8 cellular contexts compared by ENCODE assay signal in the genomic region with DNA sequence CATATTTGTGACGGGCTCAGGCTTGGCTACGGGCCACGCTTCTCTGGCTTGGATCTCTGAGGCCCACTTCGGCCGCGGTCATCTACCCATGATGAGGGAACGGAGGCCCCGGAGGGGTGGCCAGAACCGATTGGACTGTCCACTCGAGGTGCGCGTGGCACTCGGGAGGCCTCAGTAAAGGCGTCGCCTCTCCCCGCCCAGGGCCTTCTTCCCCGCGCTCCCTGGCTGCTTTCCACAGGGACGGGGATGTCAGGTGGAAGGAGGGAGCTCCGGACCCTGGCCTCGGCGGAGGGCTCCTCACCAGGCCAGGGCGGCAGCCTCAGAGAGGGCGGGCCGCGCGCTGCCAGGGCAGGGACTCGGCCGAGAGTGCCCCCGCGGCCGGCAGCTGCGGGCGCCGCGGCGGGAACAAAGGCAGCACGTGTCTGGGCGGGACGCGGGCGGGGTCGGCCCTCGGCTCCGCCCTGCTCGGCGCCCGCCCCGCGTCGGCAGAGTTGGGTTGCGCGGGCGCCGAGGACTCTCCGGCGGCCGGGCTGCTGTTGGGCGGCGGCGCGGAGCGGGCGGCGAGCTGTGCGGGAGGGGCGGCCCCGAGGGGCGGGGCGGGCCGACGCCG. TPM values are rescaled to one million over a fixed set of nuclear protein-coding genes. Genes with fewer than 3 reads are reported as not detected.
DNase-seq lines count a peak whose midpoint lies in the region; ATAC-seq and TF ChIP-seq lines count a peak whose summit lies in the region.

No MANE protein-coding gene starts in this region.

- CTCF ChIA-PET in activated CD8-positive, alpha-beta T cell treated with anti-CD3 and anti-CD28 coated beads, Interleukin-2, amount 10 ng/mL, durations not matched to agents 7 days and 5 days (lab: Charles Lee): interaction anchor here (1.1 to 9.1 kb wide), 10 partner anchors 12 to 173 kb away, joined by 3 to 87 read pairs (median 14); partner anchors contain the start of gene PSMD11

- peaks cover 46% of the 10 kb centered on the region for H3K36me3 ChIP-seq in mesodermal cell (ENCODE audit: control insufficient read depth, insufficient read depth, low read length)

- peak overlapping the region; percentile 62 for H3K4me3 Mint-ChIP-seq in activated CD8-positive, alpha-beta T cell treated with anti-CD3 and anti-CD28 coated beads, Interleukin-2, amount 10 ng/mL, durations not matched to agents 7 days and 5 days
- H3K4me3 Mint-ChIP-seq in endothelial cell (ENCODE audit: unreplicated experiment): peak overlapping the region; percentile 84

- peak overlapping the region; percentile 77 for H3K27ac ChIP-seq in mesodermal cell (ENCODE audit: low read depth, low read length, severe bottlenecking)

- peak; percentile 58 for ATAC-seq in GM19023 (IDR thresholded peaks at IDR 0.05; ENCODE audit: unreplicated experiment)
- peak; percentile 50 for ATAC-seq in HG03342 (IDR thresholded peaks at IDR 0.05; ENCODE audit: unreplicated experiment)
- peak; percentile 80 for ATAC-seq in activated CD8-positive, alpha-beta T cell treated with anti-CD3 and anti-CD28 coated beads, Interleukin-2, amount 10 ng/mL, durations not matched to agents 7 days and 5 days

- H3K27ac Mint-ChIP-seq in activated CD8-positive, alpha-beta T cell treated with anti-CD3 and anti-CD28 coated beads, Interleukin-2, amount 10 ng/mL, durations not matched to agents 7 days and 5 days: peak overlapping the region; percentile 39
- H3K27ac Mint-ChIP-seq in endothelial cell (ENCODE audit: unreplicated experiment): no peak overlapping the region

- POLR2A ChIA-PET in activated CD8-positive, alpha-beta T cell treated with anti-CD3 and anti-CD28 coated beads, Interleukin-2, amount 10 ng/mL, durations not matched to agents 7 days and 5 days (lab: Charles Lee): interaction anchor here (1.2 to 2.2 kb wide), 5 partner anchors 13 to 41 kb away, joined by 3 to 12 read pairs (median 4); partner anchors contain the start of gene PSMD11

- no peak for TF ChIP-seq CTCF in endothelial cell (IDR thresholded peaks at IDR 0.05; ENCODE audit: unreplicated experiment)

- peaks cover 39% of the 10 kb centered on the region for H3K36me3 Mint-ChIP-seq in activated CD8-positive, alpha-beta T cell treated with anti-CD3 and anti-CD28 coated beads, Interleukin-2, amount 10 ng/mL, durations not matched to agents 7 days and 5 days (ENCODE audit: low read depth)
- H3K36me3 Mint-ChIP-seq in endothelial cell (ENCODE audit: low read depth, unreplicated experiment): peaks cover 13% of the 10 kb centered on the region

- 21 to 25% methylated on average over 50 to 57 of the region's 73 CpGs for WGBS in mesodermal cell (ENCODE audit: insufficient coverage in 2 of 2), 2 experiments

- DNase-seq in AG08396 (ENCODE audit: low spot score): peak; percentile 94
- peak; percentile 94 for DNase-seq in NCI-H774 (lab: John Stamatoyannopoulos, UW)
- DNase-seq in activated CD8-positive, alpha-beta T cell treated with anti-CD3 and anti-CD28 coated beads, Interleukin-2, amount 10 ng/mL, durations not matched to agents 7 days and 5 days: peak; percentile 62
- DNase-seq in endothelial cell (ENCODE audit: low spot score): peak; percentile 70
- peak; percentile 33 to 45 for DNase-seq in stimulated activated CD8-positive, alpha-beta memory T cell treated with anti-CD3 and anti-CD28 coated beads, Interleukin-2, amount 100 ng/mL, for 1 hour (ENCODE audit: low read depth in 2 of 2)

- no peaks in the 10 kb centered on the region for H3K9me3 Mint-ChIP-seq in activated CD8-positive, alpha-beta T cell treated with anti-CD3 and anti-CD28 coated beads, Interleukin-2, amount 10 ng/mL, durations not matched to agents 7 days and 5 days (ENCODE audit: insufficient read depth)
- no peaks in the 10 kb centered on the region for H3K9me3 Mint-ChIP-seq in endothelial cell (ENCODE audit: unreplicated experiment)

- H3K9me3 ChIP-seq in mesodermal cell (ENCODE audit: control insufficient read depth, low read length): no peaks in the 10 kb centered on the region

- H3K4me3 ChIP-seq in mesodermal cell (ENCODE audit: extremely low read depth, insufficient read depth, low read length, poor library complexity, severe bottlenecking): peak overlapping the region; percentile 25

- no peaks in the 10 kb centered on the region for H3K27me3 Mint-ChIP-seq in activated CD8-positive, alpha-beta T cell treated with anti-CD3 and anti-CD28 coated beads, Interleukin-2, amount 10 ng/mL, durations not matched to agents 7 days and 5 days (ENCODE audit: low read depth)
- peaks cover 11% of the 10 kb centered on the region for H3K27me3 Mint-ChIP-seq in endothelial cell (ENCODE audit: unreplicated experiment)

- H3K4me1 Mint-ChIP-seq in activated CD8-positive, alpha-beta T cell treated with anti-CD3 and anti-CD28 coated beads, Interleukin-2, amount 10 ng/mL, durations not matched to agents 7 days and 5 days (ENCODE audit: low read depth): peaks cover 42% of the 10 kb centered on the region
- H3K4me1 Mint-ChIP-seq in endothelial cell (ENCODE audit: unreplicated experiment): peaks cover 10% of the 10 kb centered on the region

- peaks cover 18% of the 10 kb centered on the region for H3K4me1 ChIP-seq in mesodermal cell (ENCODE audit: control insufficient read depth, insufficient read depth, low read length, poor library complexity, severe bottlenecking)

RNA-seq across cellular contexts. Expression of gene CDK5R1, which starts 0.6 kb away (rescaled TPM):
- total RNA-seq in activated CD8-positive, alpha-beta T cell treated with anti-CD3 and anti-CD28 coated beads, Interleukin-2, amount 10 ng/mL, durations not matched to agents 7 days and 5 days: 1 to 10 TPM; 5.8 to 6.5 TPM
- total RNA-seq in endothelial cell (ENCODE audit: unreplicated experiment): 2.2 TPM
- 6.6 TPM for polyA plus RNA-seq in mesodermal cell (2013, experiment 1 of 2)
- polyA plus RNA-seq in mesodermal cell (2013, experiment 2 of 2): 4.0 TPM

RNA-seq across cellular contexts. Expression of gene PSMD11, which starts 41.9 kb away (rescaled TPM):
- total RNA-seq in activated CD8-positive, alpha-beta T cell treated with anti-CD3 and anti-CD28 coated beads, Interleukin-2, amount 10 ng/mL, durations not matched to agents 7 days and 5 days: 100 to 1,000 TPM; 100 to 104 TPM
- total RNA-seq in endothelial cell (ENCODE audit: unreplicated experiment): 110 TPM
- polyA plus RNA-seq in mesodermal cell (2013, experiment 1 of 2): 87.2 TPM
- 87.4 TPM for polyA plus RNA-seq in mesodermal cell (2013, experiment 2 of 2)

Comparison
In these comparisons a context has a peak if more than half of its experiments do, and no peak if none do; other contexts are left out.
1. Peak in every context shown above with its lines: DNase-seq, ATAC-seq, H3K4me3 ChIP-seq and H3K27ac ChIP-seq.
2. DNase-seq: peak in every context shown above with its lines; median percentile 94 in AG08396; 94 in NCI-H774; 70 in endothelial cell; 62 in activated CD8-positive, alpha-beta T cell treated with anti-CD3 and anti-CD28 coated beads, Interleukin-2, amount 10 ng/mL, durations not matched to agents 7 days and 5 days; 39 in stimulated activated CD8-positive, alpha-beta memory T cell treated with anti-CD3 and anti-CD28 coated beads, Interleukin-2, amount 100 ng/mL, for 1 hour.